Comparison of ENCODE assay signal across 17 cellular contexts in the genomic region with DNA sequence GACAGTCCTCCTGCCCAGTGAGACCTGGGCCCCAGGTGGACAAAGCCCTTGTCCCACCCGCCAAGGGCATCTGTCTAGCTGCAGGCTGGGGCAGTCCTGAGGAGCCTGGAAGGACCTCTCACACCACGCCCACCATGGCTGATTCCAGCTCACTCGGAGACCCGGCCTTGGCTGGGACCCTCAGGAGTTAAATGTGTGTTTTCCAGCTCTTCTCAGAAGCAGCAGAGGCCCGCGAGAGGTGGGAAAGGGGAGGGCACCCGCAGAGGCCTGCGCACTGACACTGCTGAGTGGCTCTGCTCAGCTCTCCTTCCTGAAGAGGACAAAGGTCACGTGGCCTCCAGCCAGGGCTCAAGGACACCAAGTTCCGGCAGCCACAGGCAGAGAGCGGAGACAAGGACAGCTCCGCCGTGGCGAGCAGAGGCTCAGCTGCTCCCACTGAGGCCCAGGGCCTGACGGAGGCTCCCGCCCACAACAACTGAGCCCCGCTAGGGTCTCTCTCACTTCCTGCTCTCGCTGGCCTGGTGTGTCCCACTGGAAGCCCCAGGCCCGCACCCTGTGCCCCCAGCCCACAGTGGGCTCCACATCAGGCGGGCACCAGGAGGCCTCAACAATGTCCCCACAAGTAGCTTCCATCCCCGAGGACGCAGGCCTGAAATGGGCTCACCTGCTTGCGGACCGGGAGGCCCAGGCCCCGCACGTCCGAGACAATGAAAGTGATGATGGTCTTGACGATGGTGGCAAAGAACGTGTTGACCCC. TPM values are rescaled to one million over a fixed set of nuclear protein-coding genes. Genes with fewer than 3 reads are reported as not detected.
DNase-seq lines count a peak whose midpoint lies in the region; ATAC-seq and TF ChIP-seq lines count a peak whose summit lies in the region.
"Had no signal": no experiment of that assay in that cellular context is flagged by ENCODE, and none has a peak within 500 bp of the region (broad histone marks: within the 10 kb centered on the region; RNA-seq: fewer than 3 reads in every experiment).

No MANE protein-coding gene starts in this region.

- no peaks in the 10 kb centered on the region for H3K27me3 Mint-ChIP-seq in activated CD8-positive, alpha-beta memory T cell treated with anti-CD3 and anti-CD28 coated beads, Interleukin-2, amount 10 ng/mL, durations not matched to agents 7 days and 5 days
- H3K27me3 Mint-ChIP-seq: CD4-positive, CD25-positive, alpha-beta regulatory T cell had no signal

- no peak overlapping the region for H3K27ac Mint-ChIP-seq in activated CD8-positive, alpha-beta memory T cell treated with anti-CD3 and anti-CD28 coated beads, Interleukin-2, amount 10 ng/mL, durations not matched to agents 7 days and 5 days
- H3K27ac Mint-ChIP-seq: activated T-helper 2 cell treated with anti-CD3 and anti-CD28 coated beads, Interferon-gamma antibody, Interleukin-2, Interleukin-4, amounts not matched to agents 10 μg/mL and 5 μg/mL and 100 μg/mL, durations not matched to agents 14 hours and 24 hours and 36 hours; CD4-positive, CD25-positive, alpha-beta regulatory T cell; T-helper 2 cell treated with Interferon-gamma antibody and Interleukin-4, amounts not matched to agents 5 μg/mL and 100 μg/mL, for 36 hours had no signal

- H3K4me3 ChIP-seq in lower lobe of right lung (no peak overlapping the region), testis (no peak overlapping the region)

- WGBS in testis, 2 donors, result 56 to 66% methylated on average over 19 to 26 of the region's 29 CpGs

- H3K27me3 ChIP-seq in lower lobe of right lung (ENCODE audit: low read depth) (no peaks in the 10 kb centered on the region), testis (no peaks in the 10 kb centered on the region)

- TF ChIP-seq CTCF in lower lobe of right lung (IDR thresholded peaks at IDR 0.05) (no peak), testis (IDR thresholded peaks at IDR 0.05) (no peak)

- peaks cover 12% of the 10 kb centered on the region for H3K9me3 ChIP-seq in lower lobe of right lung
- no peaks in the 10 kb centered on the region for H3K9me3 ChIP-seq in testis

- H3K27ac ChIP-seq in lower lobe of right lung, result no peak overlapping the region
- peak overlapping the region; percentile 14 to 68 for H3K27ac ChIP-seq in testis

- peaks cover 13% of the 10 kb centered on the region for H3K36me3 ChIP-seq in lower lobe of right lung
- no peaks in the 10 kb centered on the region for H3K36me3 ChIP-seq in testis (ENCODE audit: low read depth, missing control alignments)

- H3K4me1 ChIP-seq in lower lobe of right lung, result peaks cover 9% of the 10 kb centered on the region
- peaks cover 10% of the 10 kb centered on the region for H3K4me1 ChIP-seq in testis

- no peaks in the 10 kb centered on the region for H3K4me1 Mint-ChIP-seq in activated CD8-positive, alpha-beta memory T cell treated with anti-CD3 and anti-CD28 coated beads, Interleukin-2, amount 10 ng/mL, durations not matched to agents 7 days and 5 days

- CTCF ChIA-PET in activated CD8-positive, alpha-beta memory T cell treated with anti-CD3 and anti-CD28 coated beads, Interleukin-2, amount 10 ng/mL, durations not matched to agents 7 days and 5 days (lab: Charles Lee), result interaction anchor here (1.1 kb wide), 1 partner anchor 47 kb away, joined by 3 read pairs; no protein-coding TSS in a partner anchor

- intact Hi-C loops in Right ventricle myocardium superior (cut with DNase I) (no loop called here), lower lobe of right lung (cut with DNase I) (no loop called here), testis (cut with DNase I; ENCODE audit: low total_unique reads) (no loop called here)

- no peak for TF ChIP-seq POLR2A in testis (IDR thresholded peaks at IDR 0.05)

- peaks cover 47% of the 10 kb centered on the region for H3K36me3 Mint-ChIP-seq in activated CD8-positive, alpha-beta memory T cell treated with anti-CD3 and anti-CD28 coated beads, Interleukin-2, amount 10 ng/mL, durations not matched to agents 7 days and 5 days

- H3K4me3 Mint-ChIP-seq in activated CD8-positive, alpha-beta memory T cell treated with anti-CD3 and anti-CD28 coated beads, Interleukin-2, amount 10 ng/mL, durations not matched to agents 7 days and 5 days, result no peak overlapping the region
- H3K4me3 Mint-ChIP-seq: CD4-positive, CD25-positive, alpha-beta regulatory T cell; T-helper 2 cell treated with Interferon-gamma antibody and Interleukin-4, amounts not matched to agents 5 μg/mL and 100 μg/mL, for 36 hours had no signal

- DNase-seq in activated CD8-positive, alpha-beta memory T cell treated with anti-CD3 and anti-CD28 coated beads for 24 hours, result peak; percentile 53
- DNase-seq in activated CD8-positive, alpha-beta memory T cell treated with anti-CD3 and anti-CD28 coated beads, Interleukin-2, amount 10 ng/mL, durations not matched to agents 7 days and 5 days, result no peak
- DNase-seq in Right ventricle myocardium superior (peak; percentile 87), lower lobe of right lung (peak; percentile 75), testis (peak; percentile 88), DMS79 (lab: John Stamatoyannopoulos, UW) (no peak), NCI-H1092 treated with DMSO at 0.1 percent for 48 hours (lab: John Stamatoyannopoulos, UW) (no peak)
- DNase-seq: activated CD4-positive, alpha-beta T cell treated with anti-CD3 and anti-CD28 coated beads, Interleukin-2, amount 50 U/mL, for 1 hour; CD4-positive, CD25-positive, alpha-beta regulatory T cell; Kasumi-1; NCI-H1417 treated with DMSO at 0.1 percent for 48 hours; NCI-H2227 treated with DMSO at 0.1 percent for 48 hours; NK-92 treated with Interleukin-12 subunit alpha and Interleukin-12 subunit beta, amount 100 ng/mL, for 24 hours; stimulated activated CD4-positive, alpha-beta T cell treated with anti-CD3 and anti-CD28 coated beads, Interleukin-12 subunit alpha, Interleukin-12 subunit beta, amount 100 ng/mL, for 4 hours had no signal

- peaks cover 7% of the 10 kb centered on the region for H3K9me3 Mint-ChIP-seq in activated CD8-positive, alpha-beta memory T cell treated with anti-CD3 and anti-CD28 coated beads, Interleukin-2, amount 10 ng/mL, durations not matched to agents 7 days and 5 days (ENCODE audit: low read depth)

- no peak for ATAC-seq in activated CD8-positive, alpha-beta memory T cell treated with anti-CD3 and anti-CD28 coated beads, Interleukin-2, amount 10 ng/mL, durations not matched to agents 7 days and 5 days
- peak; percentile 88 for ATAC-seq in Right ventricle myocardium superior (ENCODE audit: poor library complexity)
- peak; percentile 21 to 29 for ATAC-seq in lower lobe of right lung
- ATAC-seq in GM21723 (IDR thresholded peaks at IDR 0.05; ENCODE audit: unreplicated experiment), result no peak

RNA-seq across cellular contexts. Expression of gene SLC19A1, which starts 16.9 kb away (rescaled TPM):
- total RNA-seq in activated CD8-positive, alpha-beta memory T cell treated with anti-CD3 and anti-CD28 coated beads, Interleukin-2, amount 10 ng/mL, durations not matched to agents 7 days and 5 days, result 10 to 100 TPM; 53.2 to 60.2 TPM
- total RNA-seq in Right ventricle myocardium superior (6.9 TPM), lower lobe of right lung (50.7 TPM), testis (10 to 100 TPM; 15.7 to 17.4 TPM)
- 5.5 TPM for polyA plus RNA-seq in testis (ENCODE audit: insufficient read depth, low read depth, low replicate concordance)

Comparison
In these comparisons a context has a peak if more than half of its experiments do, and no peak if none do; other contexts are left out.
1. DNase-seq: peak in activated CD8-positive, alpha-beta memory T cell treated with anti-CD3 and anti-CD28 coated beads for 24 hours (single experiment), Right ventricle myocardium superior (single experiment), lower lobe of right lung (single experiment) and testis (single experiment); none in activated CD8-positive, alpha-beta memory T cell treated with anti-CD3 and anti-CD28 coated beads, Interleukin-2, amount 10 ng/mL, durations not matched to agents 7 days and 5 days (single experiment), DMS79 (single experiment) and NCI-H1092 treated with DMSO at 0.1 percent for 48 hours (single experiment).
2. ATAC-seq: peak in Right ventricle myocardium superior (single experiment) and lower lobe of right lung (2 of 2); none in activated CD8-positive, alpha-beta memory T cell treated with anti-CD3 and anti-CD28 coated beads, Interleukin-2, amount 10 ng/mL, durations not matched to agents 7 days and 5 days (single experiment) and GM21723 (single experiment).